18 cellular contexts compared by ENCODE assay signal in genomic region chr1:220330265-220330664, GRCh38. TPM values are rescaled to one million over a fixed set of nuclear protein-coding genes. Genes with fewer than 3 reads are reported as not detected.
DNase-seq lines count a peak whose midpoint lies in the region; ATAC-seq and TF ChIP-seq lines count a peak whose summit lies in the region.
"Had no signal": no experiment of that assay in that cellular context is flagged by ENCODE, and none has a peak within 500 bp of the region (broad histone marks: within the 10 kb centered on the region; RNA-seq: fewer than 3 reads in every experiment).

No MANE protein-coding gene starts in this region.

- peaks cover 20% of the 10 kb centered on the region for H3K4me1 ChIP-seq in HAP-1
- H3K4me1 ChIP-seq in lower lobe of right lung: no peaks in the 10 kb centered on the region
- H3K4me1 ChIP-seq: colonic mucosa, vagina had no signal

- H3K36me3 ChIP-seq in HAP-1 (replicated peaks) (no peaks in the 10 kb centered on the region), lower lobe of right lung (no peaks in the 10 kb centered on the region)
- H3K36me3 ChIP-seq: colonic mucosa, vagina had no signal

- H3K9me3 ChIP-seq in HAP-1 (no peaks in the 10 kb centered on the region), lower lobe of right lung (no peaks in the 10 kb centered on the region)
- H3K9me3 ChIP-seq: colonic mucosa, vagina had no signal

- no peak overlapping the region for H3K27ac ChIP-seq in lower lobe of right lung
- H3K27ac ChIP-seq: colonic mucosa, vagina had no signal

- no peak for TF ChIP-seq CTCF in lower lobe of right lung (IDR thresholded peaks at IDR 0.05)

- intact Hi-C loops in lower lobe of right lung (cut with DNase I): no loop called here

- peak; percentile 84 to 92 for DNase-seq in HAP-1 (ENCODE audit: low spot score in 2 of 2)
- peak; percentile 44 to 63 for DNase-seq in NOMO-1 (lab: John Stamatoyannopoulos, UW; ENCODE audit: unreplicated experiment in 2 of 2)
- DNase-seq in dedifferentiated amniotic fluid mesenchymal stem cell (ENCODE audit: extremely low spot score): peak; percentile 38
- DNase-seq in lower lobe of right lung: no peak
- DNase-seq in germinal center (ENCODE audit: low spot score): no peak
- DNase-seq: activated CD4-positive, alpha-beta T cell treated with anti-CD3 and anti-CD28 coated beads, Interleukin-2, amount 50 U/mL, for 48 hours; activated naive CD4-positive, alpha-beta T cell treated with anti-CD3 and anti-CD28 coated beads, Interleukin-2, amount 50 U/mL, for 16 hours; CD8-positive, alpha-beta T cell; colonic mucosa; GOT3; naive B cell; NCI-H2171 treated with DMSO at 0.1 percent for 48 hours; stimulated activated CD4-positive, alpha-beta T cell treated with anti-CD3 and anti-CD28 coated beads, Interleukin-4, amount 100 ng/mL, for 1 hour had no signal

- no peak overlapping the region for H3K4me3 ChIP-seq in HAP-1
- H3K4me3 ChIP-seq in lower lobe of right lung: no peak overlapping the region
- H3K4me3 ChIP-seq: colonic mucosa, lung, vagina had no signal

- H3K27me3 ChIP-seq in HAP-1 (ENCODE audit: low read depth) (no peaks in the 10 kb centered on the region), lower lobe of right lung (ENCODE audit: low read depth) (no peaks in the 10 kb centered on the region)
- H3K27me3 ChIP-seq: colonic mucosa, vagina had no signal

- ATAC-seq in lower lobe of right lung (peak; percentile 46 to 55), GM19467 (IDR thresholded peaks at IDR 0.05; ENCODE audit: unreplicated experiment) (no peak), GM21515 (IDR thresholded peaks at IDR 0.05; ENCODE audit: unreplicated experiment) (no peak), GM21526 (IDR thresholded peaks at IDR 0.05; ENCODE audit: low FRiP score, unreplicated experiment) (no peak)
- ATAC-seq: CD8-positive, alpha-beta T cell had no signal

- in situ Hi-C loops in HAP-1 (cut with MboI; ENCODE audit: low sequenced_read_pairs): no loop called here

RNA-seq across cellular contexts. Expression of gene RAB3GAP2, which starts 58.0 kb away (rescaled TPM):
- total RNA-seq in lower lobe of right lung: 36.1 TPM

Comparison
In these comparisons a context has a peak if more than half of its experiments do, and no peak if none do; other contexts are left out.
1. DNase-seq: peak in HAP-1 (2 of 2), NOMO-1 (2 of 2) and dedifferentiated amniotic fluid mesenchymal stem cell (single experiment); none in lower lobe of right lung (single experiment) and germinal center (single experiment).
2. ATAC-seq: peak in lower lobe of right lung (2 of 2); none in GM19467 (single experiment), GM21515 (single experiment) and GM21526 (single experiment).